Comparison of ENCODE assay signal across 8 cellular contexts in the genomic region with DNA sequence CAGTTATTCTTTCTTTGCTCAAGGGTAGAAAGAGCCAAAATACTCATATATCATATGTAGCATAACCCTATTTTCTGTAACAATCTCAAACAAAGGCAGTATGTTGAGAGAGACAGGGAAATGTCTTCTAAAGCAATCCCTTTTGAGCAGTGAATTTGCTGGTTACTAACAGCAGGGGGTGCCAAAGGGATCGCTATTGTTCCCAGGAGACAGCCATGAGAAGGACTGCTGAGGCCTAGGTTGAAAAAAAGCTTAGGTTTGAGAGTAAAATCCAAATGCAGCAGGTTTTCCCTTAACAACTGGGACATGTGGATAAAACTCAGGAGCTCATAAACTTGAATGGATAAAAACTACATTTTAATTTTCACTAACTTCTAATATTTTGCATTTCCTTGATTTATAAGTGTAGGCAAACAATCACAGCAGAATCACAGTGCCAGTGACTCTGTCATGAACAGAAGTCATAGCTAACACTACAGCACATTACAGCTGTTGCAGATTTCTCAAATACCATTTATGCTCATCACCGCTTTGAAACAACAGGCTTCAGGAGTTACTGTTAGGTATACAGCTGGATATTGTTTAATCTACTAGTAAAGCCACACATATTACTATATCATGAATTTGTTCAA.
DNase-seq lines count a peak whose midpoint lies in the region; ATAC-seq and TF ChIP-seq lines count a peak whose summit lies in the region.

No MANE protein-coding gene starts in this region.

- no peaks in the 10 kb centered on the region for H3K27me3 Mint-ChIP-seq in glutamatergic neuron (ENCODE audit: unreplicated experiment)

- no peaks in the 10 kb centered on the region for H3K9me3 Mint-ChIP-seq in glutamatergic neuron (ENCODE audit: unreplicated experiment)

- peak; percentile 69 for ATAC-seq in RWPE2 (ENCODE audit: low read depth)
- ATAC-seq in HG02763 (IDR thresholded peaks at IDR 0.05; ENCODE audit: unreplicated experiment), result no peak
- no peak for ATAC-seq in HG03108 (IDR thresholded peaks at IDR 0.05; ENCODE audit: unreplicated experiment)

- no peak overlapping the region for H3K4me3 ChIP-seq in GM12864 (ENCODE audit: low read depth, low read length)
- no peak overlapping the region for H3K4me3 ChIP-seq in RWPE2 (ENCODE audit: severe bottlenecking)

- peak overlapping the region; percentile 43 for H3K27ac Mint-ChIP-seq in glutamatergic neuron (ENCODE audit: unreplicated experiment)

- H3K27ac ChIP-seq in RWPE2 (ENCODE audit: poor library complexity, severe bottlenecking), result no peak overlapping the region

- H3K36me3 ChIP-seq in RWPE2 (ENCODE audit: low read depth), result peaks cover 25% of the 10 kb centered on the region

- peak; percentile 86 for TF ChIP-seq CTCF in GM12864 (IDR thresholded peaks at IDR 0.05; ENCODE audit: low read depth, low read length, missing control alignments)
- peak; percentile 85 for TF ChIP-seq CTCF in RWPE2 (IDR thresholded peaks at IDR 0.05; ENCODE audit: poor library complexity, severe bottlenecking)
- TF ChIP-seq CTCF in glutamatergic neuron (IDR thresholded peaks at IDR 0.05; ENCODE audit: partially characterized antibody, unreplicated experiment), result peak; percentile 74

- no peaks in the 10 kb centered on the region for H3K4me1 ChIP-seq in RWPE2 (ENCODE audit: insufficient read depth, poor library complexity, severe bottlenecking)

- no peaks in the 10 kb centered on the region for H3K27me3 ChIP-seq in RWPE2 (ENCODE audit: insufficient read depth, poor library complexity, severe bottlenecking)

- H3K4me1 Mint-ChIP-seq in glutamatergic neuron (ENCODE audit: low read depth, unreplicated experiment), result peaks cover 5% of the 10 kb centered on the region

- no peaks in the 10 kb centered on the region for H3K36me3 Mint-ChIP-seq in glutamatergic neuron (ENCODE audit: unreplicated experiment)

- no peak overlapping the region for H3K4me3 Mint-ChIP-seq in glutamatergic neuron (ENCODE audit: unreplicated experiment)

- no peaks in the 10 kb centered on the region for H3K9me3 ChIP-seq in RWPE2 (ENCODE audit: severe bottlenecking)

- DNase-seq in GM12864 (ENCODE audit: low read depth) (peak; percentile 56), M059J (ENCODE audit: low read depth) (peak; percentile 78), RWPE2 (ENCODE audit: low spot score) (no peak), glutamatergic neuron (peak; percentile 46), pons (ENCODE audit: low spot score) (peak; percentile 90)
- DNase-seq in activated gamma-delta T cell treated with anti-CD3 and anti-CD28 coated beads, Interleukin-2, amount 50 U/mL, for 16 hours (ENCODE audit: low read depth), result peak; percentile 27
